ENCODE assay signal across 1 cellular context in the genomic region with DNA sequence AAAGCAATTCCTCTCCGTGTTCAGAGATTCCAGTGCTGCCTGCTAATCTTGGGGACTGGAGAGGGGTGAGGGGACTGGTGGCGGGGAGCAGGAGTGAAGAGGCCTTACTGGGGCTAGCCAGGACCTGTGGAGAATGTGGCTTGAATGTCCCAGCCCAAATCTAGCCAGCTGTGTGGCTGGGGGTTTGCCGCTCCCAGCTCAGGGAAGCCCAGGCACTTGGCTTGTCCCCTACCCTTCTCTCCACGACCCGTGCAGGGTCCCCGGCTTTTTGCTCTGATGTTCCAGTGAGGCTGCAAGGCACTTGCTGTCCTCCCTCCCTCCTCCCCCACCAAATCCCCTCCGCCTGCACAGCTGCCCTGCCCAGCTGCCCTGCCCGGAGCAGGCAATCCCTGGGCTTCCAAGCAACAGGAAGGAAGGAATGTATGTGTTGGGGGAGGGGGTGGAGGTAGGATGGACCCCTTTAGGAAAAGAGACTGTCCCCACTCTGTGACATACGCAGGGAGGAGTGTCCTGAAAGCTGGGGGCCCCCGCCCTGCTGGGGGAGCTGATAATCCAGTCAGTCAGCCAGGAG.
TF ChIP-seq lines count a peak whose summit lies in the region.

No MANE protein-coding gene starts in this region.

TF ChIP-seq in H1, 55 proteins besides CTCF, POLR2A, EP300 and RAD21:
- TF ChIP-seq CHD2 (IDR thresholded peaks at IDR 0.05; ENCODE audit: low read length) = peak; percentile 32; the same call in 1 of the 2 replicates
- peak; percentile 22; the same call in 1 of the 2 replicates for TF ChIP-seq EGR1 (IDR thresholded peaks at IDR 0.05; ENCODE audit: borderline replicate concordance, low read depth, low read length)
- TF ChIP-seq, protein P1, sequence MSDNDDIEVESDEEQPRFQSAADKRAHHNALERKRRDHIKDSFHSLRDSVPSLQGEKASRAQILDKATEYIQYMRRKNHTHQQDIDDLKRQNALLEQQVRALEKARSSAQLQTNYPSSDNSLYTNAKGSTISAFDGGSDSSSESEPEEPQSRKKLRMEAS (IDR thresholded peaks at IDR 0.05) = no peak
- TF ChIP-seq, protein P2, sequence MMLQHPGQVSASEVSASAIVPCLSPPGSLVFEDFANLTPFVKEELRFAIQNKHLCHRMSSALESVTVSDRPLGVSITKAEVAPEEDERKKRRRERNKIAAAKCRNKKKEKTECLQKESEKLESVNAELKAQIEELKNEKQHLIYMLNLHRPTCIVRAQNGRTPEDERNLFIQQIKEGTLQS (IDR thresholded peaks at IDR 0.05; ENCODE audit: insufficient read depth, low read depth, low read length) = no peak
- TF ChIP-seq TAF1 (IDR thresholded peaks at IDR 0.05; ENCODE audit: low read depth, low read length) = 0 out of 2 replicates have a peak, but pooled peaks have one; percentile 10
- TF ChIP-seq SIN3A (conservative IDR thresholded peaks at IDR 0.05 in 1 of 2, IDR thresholded peaks at IDR 0.05 in 1 of 2; ENCODE audit: low read depth in 1 of 2, low read length in 2 of 2) = 0 out of 4 replicates have a peak, but pooled peaks of 1 of the 2 experiments have one; percentile 18
- no peak for TF ChIP-seq NANOG (IDR thresholded peaks at IDR 0.05; ENCODE audit: insufficient read depth, low read depth, low read length, poor library complexity, severe bottlenecking)
- TF ChIP-seq FOSL1 (IDR thresholded peaks at IDR 0.05; ENCODE audit: insufficient read depth, low read depth, low read length) = no peak
- peak; percentile 9; the same call in 1 of the 2 replicates for TF ChIP-seq POLR2AphosphoS5 (IDR thresholded peaks at IDR 0.05; ENCODE audit: low read depth, low read length)
- peak; percentile 60; the same call in 1 of the 2 replicates for TF ChIP-seq TEAD4 (IDR thresholded peaks at IDR 0.05; ENCODE audit: low read depth, low read length)
- TF ChIP-seq, protein P3, sequence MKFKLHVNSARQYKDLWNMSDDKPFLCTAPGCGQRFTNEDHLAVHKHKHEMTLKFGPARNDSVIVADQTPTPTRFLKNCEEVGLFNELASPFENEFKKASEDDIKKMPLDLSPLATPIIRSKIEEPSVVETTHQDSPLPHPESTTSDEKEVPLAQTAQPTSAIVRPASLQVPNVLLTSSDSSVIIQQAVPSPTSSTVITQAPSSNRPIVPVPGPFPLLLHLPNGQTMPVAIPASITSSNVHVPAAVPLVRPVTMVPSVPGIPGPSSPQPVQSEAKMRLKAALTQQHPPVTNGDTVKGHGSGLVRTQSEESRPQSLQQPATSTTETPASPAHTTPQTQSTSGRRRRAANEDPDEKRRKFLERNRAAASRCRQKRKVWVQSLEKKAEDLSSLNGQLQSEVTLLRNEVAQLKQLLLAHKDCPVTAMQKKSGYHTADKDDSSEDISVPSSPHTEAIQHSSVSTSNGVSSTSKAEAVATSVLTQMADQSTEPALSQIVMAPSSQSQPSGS (IDR thresholded peaks at IDR 0.05; ENCODE audit: low read length) = no peak
- peak; percentile 31 for TF ChIP-seq TAF7 (optimal IDR thresholded peaks at IDR 0.05; ENCODE audit: borderline replicate concordance, low read depth, low read length)
- peak; percentile 21 for TF ChIP-seq ASH2L (IDR thresholded peaks at IDR 0.05; ENCODE audit: low read length)
- TF ChIP-seq CTBP2 (IDR thresholded peaks at IDR 0.05; ENCODE audit: borderline replicate concordance, insufficient read depth, insufficient read length, low read length) = peak; percentile 49
- TF ChIP-seq SP1 (IDR thresholded peaks at IDR 0.05; ENCODE audit: low read depth, low read length) = peak; percentile 56; the same call in 1 of the 2 replicates
- 0 out of 2 replicates have a peak, but pooled peaks have one; percentile 76 for TF ChIP-seq TCF12 (IDR thresholded peaks at IDR 0.05; ENCODE audit: low read depth, low read length)
- no peak for TF ChIP-seq ZNF274 (IDR thresholded peaks at IDR 0.05; ENCODE audit: borderline replicate concordance, extremely low read depth, low read length)
